In the genomic region with DNA sequence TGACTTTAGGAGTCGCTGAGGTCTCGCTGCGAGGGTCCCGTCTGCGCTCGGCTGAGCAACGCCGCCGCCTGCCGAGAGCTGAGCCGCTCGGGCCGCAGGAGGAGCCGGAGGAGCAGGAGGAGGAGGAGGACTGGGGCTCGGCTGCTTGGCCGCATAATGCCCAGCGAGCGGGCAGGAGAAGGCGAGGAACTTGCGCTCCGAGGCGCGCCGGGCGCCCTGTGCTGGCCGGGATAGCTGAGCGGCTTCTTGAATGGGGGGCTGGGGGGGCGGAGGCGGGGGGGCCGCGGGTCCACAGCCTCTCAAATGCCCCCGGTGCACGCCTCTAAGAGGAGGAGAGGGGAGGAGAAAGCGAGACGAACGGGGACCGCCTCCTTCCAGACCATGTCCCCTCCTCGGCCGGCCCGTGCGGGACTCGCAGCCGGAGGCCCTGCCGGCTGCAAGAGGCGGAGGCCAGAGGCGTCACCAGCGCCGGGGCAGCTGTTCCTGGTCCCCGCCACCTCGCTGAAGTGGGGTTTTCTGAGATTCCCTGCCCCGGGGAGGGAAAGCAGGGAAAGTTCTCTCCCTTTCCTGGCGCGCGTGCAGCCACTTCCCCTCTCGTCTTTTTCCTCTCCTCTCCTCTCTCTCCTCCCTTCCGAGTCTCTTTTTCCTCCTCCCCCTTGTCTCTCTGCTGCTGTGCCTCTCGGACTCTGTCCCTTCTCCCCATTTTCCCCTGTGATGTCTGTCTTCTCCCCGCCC, we compare ENCODE assay signal across 8 cellular contexts. TPM values are rescaled to one million over a fixed set of nuclear protein-coding genes. Genes with fewer than 3 reads are reported as not detected.
DNase-seq lines count a peak whose midpoint lies in the region; ATAC-seq and TF ChIP-seq lines count a peak whose summit lies in the region.

A gene with protein sequence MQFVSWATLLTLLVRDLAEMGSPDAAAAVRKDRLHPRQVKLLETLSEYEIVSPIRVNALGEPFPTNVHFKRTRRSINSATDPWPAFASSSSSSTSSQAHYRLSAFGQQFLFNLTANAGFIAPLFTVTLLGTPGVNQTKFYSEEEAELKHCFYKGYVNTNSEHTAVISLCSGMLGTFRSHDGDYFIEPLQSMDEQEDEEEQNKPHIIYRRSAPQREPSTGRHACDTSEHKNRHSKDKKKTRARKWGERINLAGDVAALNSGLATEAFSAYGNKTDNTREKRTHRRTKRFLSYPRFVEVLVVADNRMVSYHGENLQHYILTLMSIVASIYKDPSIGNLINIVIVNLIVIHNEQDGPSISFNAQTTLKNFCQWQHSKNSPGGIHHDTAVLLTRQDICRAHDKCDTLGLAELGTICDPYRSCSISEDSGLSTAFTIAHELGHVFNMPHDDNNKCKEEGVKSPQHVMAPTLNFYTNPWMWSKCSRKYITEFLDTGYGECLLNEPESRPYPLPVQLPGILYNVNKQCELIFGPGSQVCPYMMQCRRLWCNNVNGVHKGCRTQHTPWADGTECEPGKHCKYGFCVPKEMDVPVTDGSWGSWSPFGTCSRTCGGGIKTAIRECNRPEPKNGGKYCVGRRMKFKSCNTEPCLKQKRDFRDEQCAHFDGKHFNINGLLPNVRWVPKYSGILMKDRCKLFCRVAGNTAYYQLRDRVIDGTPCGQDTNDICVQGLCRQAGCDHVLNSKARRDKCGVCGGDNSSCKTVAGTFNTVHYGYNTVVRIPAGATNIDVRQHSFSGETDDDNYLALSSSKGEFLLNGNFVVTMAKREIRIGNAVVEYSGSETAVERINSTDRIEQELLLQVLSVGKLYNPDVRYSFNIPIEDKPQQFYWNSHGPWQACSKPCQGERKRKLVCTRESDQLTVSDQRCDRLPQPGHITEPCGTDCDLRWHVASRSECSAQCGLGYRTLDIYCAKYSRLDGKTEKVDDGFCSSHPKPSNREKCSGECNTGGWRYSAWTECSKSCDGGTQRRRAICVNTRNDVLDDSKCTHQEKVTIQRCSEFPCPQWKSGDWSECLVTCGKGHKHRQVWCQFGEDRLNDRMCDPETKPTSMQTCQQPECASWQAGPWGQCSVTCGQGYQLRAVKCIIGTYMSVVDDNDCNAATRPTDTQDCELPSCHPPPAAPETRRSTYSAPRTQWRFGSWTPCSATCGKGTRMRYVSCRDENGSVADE (N-terminal part only) (minus strand): TSS at position 220 of the 735 bp plus-strand sequence. CDS start 343 bp downstream, outside the sequence.

- intact Hi-C loops in heart right ventricle (cut with DNase I): loop anchor here in 9 of 10 donors (1.0 to 10.0 kb wide), 14 partner anchors 124 to 727 kb away; no protein-coding TSS in a partner anchor

- WGBS in heart right ventricle, 2 donors: 1% methylated on average over 50 to 57 of the region's 58 CpGs

- H3K4me1 ChIP-seq in heart right ventricle (peaks cover 0 to 52% (median 23%) of the 10 kb centered on the region in 9 donors), parathyroid adenoma (peaks cover 8% of the 10 kb centered on the region)

- DNase-seq in HEK293T (ENCODE audit: extremely low spot score): peak; percentile 61
- peak in 46 of 56 donors; percentile 5 to 76 (median 39) for DNase-seq in amygdala (lab: John Stamatoyannopoulos, UW)
- peak; percentile 84 to 89 for DNase-seq in heart right ventricle
- no peak for DNase-seq in activated effector memory CD4-positive, alpha-beta T cell treated with Interleukin-2 at 50 U/mL for 16 hours
- no peak for DNase-seq in NCI-H2029 treated with DMSO at 0.1 percent for 48 hours (lab: John Stamatoyannopoulos, UW)

- H3K4me3 ChIP-seq in heart right ventricle: peak within 1 kb of the TSS; percentile 42 to 90 (median 72)
- H3K4me3 ChIP-seq in parathyroid adenoma (ENCODE audit: low read depth, low read length): peak within 1 kb of the TSS; percentile 63

- CTCF ChIA-PET in HEK293T (lab: Yijun Ruan, JAX): interaction anchor here (1.0 kb wide), 1 partner anchor 112 kb away, joined by 3 read pairs; no protein-coding TSS in a partner anchor

- H3K36me3 ChIP-seq in heart right ventricle: peaks cover 0 to 19% (median 0%) of the 10 kb centered on the region in 9 donors
- H3K36me3 ChIP-seq in parathyroid adenoma (ENCODE audit: control insufficient read depth, insufficient read depth, low read length): no peaks in the 10 kb centered on the region

- POLR2A ChIA-PET in HEK293T (lab: Yijun Ruan, JAX): no interaction called here

- H3K4me2 ChIP-seq in parathyroid adenoma (ENCODE audit: low read length): peak within 1 kb of the TSS; percentile 84

- H2AFZ ChIP-seq in parathyroid adenoma: peak within 1 kb of the TSS; percentile 65

- H3K27me3 ChIP-seq in heart right ventricle: peaks cover 0 to 34% (median 0%) of the 10 kb centered on the region in 7 donors
- no peaks in the 10 kb centered on the region for H3K27me3 ChIP-seq in parathyroid adenoma (ENCODE audit: control insufficient read depth, insufficient read depth, low read length)

- H3K79me2 ChIP-seq in parathyroid adenoma: no peaks in the 10 kb centered on the region

- H3K27ac ChIP-seq in heart right ventricle (peak within 1 kb of the TSS; percentile 75 to 99 (median 96)), parathyroid adenoma (peak within 1 kb of the TSS; percentile 74)

- H3K9me3 ChIP-seq in heart right ventricle (no peaks in the 10 kb centered on the region), parathyroid adenoma (ENCODE audit: control insufficient read depth, low read length) (no peaks in the 10 kb centered on the region)

- no peak within 1 kb of the TSS for H3K9ac ChIP-seq in parathyroid adenoma

- ATAC-seq in heart right ventricle: peak; percentile 47 to 79 (median 62)
- ATAC-seq in HG02938 (IDR thresholded peaks at IDR 0.05; ENCODE audit: unreplicated experiment): no peak
- ATAC-seq in HG02970 (IDR thresholded peaks at IDR 0.05; ENCODE audit: low FRiP score, unreplicated experiment): no peak

- TF ChIP-seq CTCF in heart right ventricle (IDR thresholded peaks at IDR 0.05) (peak in 3 of 9 donors; percentile 17 to 23 (median 20)), parathyroid adenoma (IDR thresholded peaks at IDR 0.05) (no peak)

TF ChIP-seq in HEK293T, 16 proteins besides CTCF, POLR2A, EP300 and RAD21:
- TF ChIP-seq SUZ12 (IDR thresholded peaks at IDR 0.05) (no peak), CTBP1 (IDR thresholded peaks at IDR 0.05; ENCODE audit: borderline replicate concordance) (no peak), TARDBP (IDR thresholded peaks at IDR 0.05) (no peak), FOXA1 (IDR thresholded peaks at IDR 0.05) (no peak), ELF4 (IDR thresholded peaks at IDR 0.05) (no peak), L3MBTL2 (conservative IDR thresholded peaks at IDR 0.05) (no peak; the same call in 1 of the 2 replicates), NFRKB (IDR thresholded peaks at IDR 0.05) (no peak), FOXM1 (IDR thresholded peaks at IDR 0.05; ENCODE audit: borderline replicate concordance) (no peak; the same call in 1 of the 2 replicates), SP1 (IDR thresholded peaks at IDR 0.05) (no peak), BHLHE40 (IDR thresholded peaks at IDR 0.05; ENCODE audit: borderline replicate concordance) (no peak)
- TF ChIP-seq, protein P1, sequence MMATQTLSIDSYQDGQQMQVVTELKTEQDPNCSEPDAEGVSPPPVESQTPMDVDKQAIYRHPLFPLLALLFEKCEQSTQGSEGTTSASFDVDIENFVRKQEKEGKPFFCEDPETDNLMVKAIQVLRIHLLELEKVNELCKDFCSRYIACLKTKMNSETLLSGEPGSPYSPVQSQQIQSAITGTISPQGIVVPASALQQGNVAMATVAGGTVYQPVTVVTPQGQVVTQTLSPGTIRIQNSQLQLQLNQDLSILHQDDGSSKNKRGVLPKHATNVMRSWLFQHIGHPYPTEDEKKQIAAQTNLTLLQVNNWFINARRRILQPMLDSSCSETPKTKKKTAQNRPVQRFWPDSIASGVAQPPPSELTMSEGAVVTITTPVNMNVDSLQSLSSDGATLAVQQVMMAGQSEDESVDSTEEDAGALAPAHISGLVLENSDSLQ (IDR thresholded peaks at IDR 0.05): no peak

RNA-seq across cellular contexts. Expression of the gene that starts here (rescaled TPM):
- total RNA-seq in heart right ventricle: 100 to 1,000 TPM in 1 of 10 donors, 10 to 100 TPM in 8, 1 to 10 TPM in 1; 9.7 to 102 (median 17.3) TPM
- polyA plus RNA-seq in heart right ventricle: 10 to 100 TPM; 22.8 to 33.4 TPM

Comparison
In these comparisons a context has a peak if more than half of its experiments do, and no peak if none do; other contexts are left out.
1. DNase-seq: peak in HEK293T (single experiment), amygdala (46 of 56) and heart right ventricle (2 of 2); none in activated effector memory CD4-positive, alpha-beta T cell treated with Interleukin-2 at 50 U/mL for 16 hours (single experiment) and NCI-H2029 treated with DMSO at 0.1 percent for 48 hours (single experiment).
2. ATAC-seq: peak in heart right ventricle (8 of 8); none in HG02938 (single experiment) and HG02970 (single experiment).